1 cellular context compared by ENCODE assay signal in genomic region chr19:41959056-41960053, GRCh38.
TF ChIP-seq lines count a peak whose summit lies in the region.

TSS of gene RABAC1 (minus strand) at chr19:41959321. CDS start at chr19:41959292, 29 bp downstream.

TF ChIP-seq in HEK293, 187 proteins besides CTCF, POLR2A, EP300 and RAD21 (continued from another document and continues in another):
- TF ChIP-seq ZNF280C (tag by site-specific recombination; IDR thresholded peaks at IDR 0.05), result no peak
- TF ChIP-seq KLF1 (tag by site-specific recombination; IDR thresholded peaks at IDR 0.05), result peak; percentile 93
- TF ChIP-seq ZNF837 (tag by site-specific recombination; IDR thresholded peaks at IDR 0.05), result no peak
- peak; percentile 42; the same call in 1 of the 2 replicates for TF ChIP-seq ZBTB48 (tag by site-specific recombination; IDR thresholded peaks at IDR 0.05)
- TF ChIP-seq ZNF747 (tag by site-specific recombination; IDR thresholded peaks at IDR 0.05), result no peak
- TF ChIP-seq ZNF560 (tag by site-specific recombination; IDR thresholded peaks at IDR 0.05; ENCODE audit: borderline replicate concordance), result no peak
- TF ChIP-seq ZNF121 (tag by site-specific recombination; IDR thresholded peaks at IDR 0.05), result peak; percentile 92
- TF ChIP-seq ZNF843 (tag by site-specific recombination; IDR thresholded peaks at IDR 0.05), result no peak; the same call in 1 of the 2 replicates
- TF ChIP-seq ZNF335 (tag by site-specific recombination; conservative IDR thresholded peaks at IDR 0.05), result peak; percentile 88
- peak; percentile 62; the same call in 1 of the 2 replicates for TF ChIP-seq ZBTB21 (tag by site-specific recombination; IDR thresholded peaks at IDR 0.05)
- no peak for TF ChIP-seq ZNF704 (tag by site-specific recombination; IDR thresholded peaks at IDR 0.05)
- TF ChIP-seq ZNF26 (tag by site-specific recombination; IDR thresholded peaks at IDR 0.05), result no peak
- TF ChIP-seq PRDM4 (tag by site-specific recombination; IDR thresholded peaks at IDR 0.05), result peak; percentile 27; the same call in 1 of the 2 replicates
- peak; percentile 31; the same call in 1 of the 2 replicates for TF ChIP-seq KLF16 (tag by site-specific recombination; IDR thresholded peaks at IDR 0.05)
- peak; percentile 88 for TF ChIP-seq GLIS1 (tag by site-specific recombination; IDR thresholded peaks at IDR 0.05)
- TF ChIP-seq TSHZ1 (tag by site-specific recombination; IDR thresholded peaks at IDR 0.05; ENCODE audit: borderline replicate concordance), result no peak
- TF ChIP-seq INSM2 (tag by site-specific recombination; IDR thresholded peaks at IDR 0.05), result no peak
- no peak for TF ChIP-seq PRDM2 (tag by site-specific recombination; IDR thresholded peaks at IDR 0.05; ENCODE audit: borderline replicate concordance)
- TF ChIP-seq ZNF518A (tag by site-specific recombination; conservative IDR thresholded peaks at IDR 0.05; ENCODE audit: low read depth), result no peak; the same call in 1 of the 2 replicates
- peak; percentile 70; the same call in 1 of the 2 replicates for TF ChIP-seq ZBTB17 (tag by site-specific recombination; IDR thresholded peaks at IDR 0.05)
- no peak for TF ChIP-seq ZNF10 (tag by site-specific recombination; IDR thresholded peaks at IDR 0.05)
- peak; percentile 66 for TF ChIP-seq ZNF629 (tag by site-specific recombination; IDR thresholded peaks at IDR 0.05)
- TF ChIP-seq ZBTB44 (tag by site-specific recombination; IDR thresholded peaks at IDR 0.05), result 0 out of 2 replicates have a peak, but pooled peaks have one; percentile 52
